Comparison of ENCODE assay signal across 18 cellular contexts in the genomic region with DNA sequence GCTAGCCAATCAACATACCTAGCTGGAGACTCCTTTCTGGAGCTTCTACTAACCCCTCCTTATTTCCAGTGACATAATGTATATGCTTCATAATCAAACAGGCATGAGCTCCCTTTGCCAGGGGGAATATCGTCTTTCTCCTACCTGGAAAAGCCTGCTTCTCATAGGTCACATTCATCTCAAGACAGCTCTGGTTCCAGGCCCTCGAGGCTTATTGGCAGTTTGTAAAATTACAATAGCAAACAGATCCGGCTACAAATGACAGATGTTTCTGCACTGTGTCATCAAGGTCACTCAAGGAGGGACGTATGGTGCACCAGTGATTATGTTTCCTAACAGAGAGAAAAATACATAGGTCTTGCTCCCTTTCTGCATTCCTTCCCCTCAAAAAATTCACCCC.
"Had no signal": no experiment of that assay in that cellular context is flagged by ENCODE, and none has a peak within 500 bp of the region (broad histone marks: within the 10 kb centered on the region; RNA-seq: fewer than 3 reads in every experiment).

No MANE protein-coding gene starts in this region.

- DNase-seq: activated CD4-positive, alpha-beta T cell treated with anti-CD3 and anti-CD28 coated beads, Interleukin-2, amount 10 ng/mL, durations not matched to agents 24 days and 14 days; activated CD4-positive, alpha-beta T cell treated with anti-CD3 and anti-CD28 coated beads, Interleukin-2, amount 50 U/mL, for 48 hours; activated CD4-positive, CD25-positive, alpha-beta regulatory T cell treated with anti-CD3 and anti-CD28 coated beads, Interleukin-2, amount 50 U/mL, for 72 hours; activated CD8-positive, alpha-beta memory T cell treated with anti-CD3 and anti-CD28 coated beads, Interleukin-2, amount 10 ng/mL, durations not matched to agents 7 days and 5 days; activated effector memory CD4-positive, alpha-beta T cell treated with Interleukin-2 at 50 U/mL for 16 hours; activated naive CD4-positive, alpha-beta T cell; activated T-cell treated with anti-CD3 and anti-CD28 coated beads, Interleukin-2, amount 50 U/mL, for 24 hours; aorta; caudate nucleus; colonic mucosa; KG1; NCI-H1048; NCI-H1694 treated with DMSO at 0.1 percent for 48 hours; NCI-H2029 treated with DMSO at 0.1 percent for 48 hours; NCI-H345; NCI-H526; Peyer's patch; SHP77 had no signal
